In the genomic region with DNA sequence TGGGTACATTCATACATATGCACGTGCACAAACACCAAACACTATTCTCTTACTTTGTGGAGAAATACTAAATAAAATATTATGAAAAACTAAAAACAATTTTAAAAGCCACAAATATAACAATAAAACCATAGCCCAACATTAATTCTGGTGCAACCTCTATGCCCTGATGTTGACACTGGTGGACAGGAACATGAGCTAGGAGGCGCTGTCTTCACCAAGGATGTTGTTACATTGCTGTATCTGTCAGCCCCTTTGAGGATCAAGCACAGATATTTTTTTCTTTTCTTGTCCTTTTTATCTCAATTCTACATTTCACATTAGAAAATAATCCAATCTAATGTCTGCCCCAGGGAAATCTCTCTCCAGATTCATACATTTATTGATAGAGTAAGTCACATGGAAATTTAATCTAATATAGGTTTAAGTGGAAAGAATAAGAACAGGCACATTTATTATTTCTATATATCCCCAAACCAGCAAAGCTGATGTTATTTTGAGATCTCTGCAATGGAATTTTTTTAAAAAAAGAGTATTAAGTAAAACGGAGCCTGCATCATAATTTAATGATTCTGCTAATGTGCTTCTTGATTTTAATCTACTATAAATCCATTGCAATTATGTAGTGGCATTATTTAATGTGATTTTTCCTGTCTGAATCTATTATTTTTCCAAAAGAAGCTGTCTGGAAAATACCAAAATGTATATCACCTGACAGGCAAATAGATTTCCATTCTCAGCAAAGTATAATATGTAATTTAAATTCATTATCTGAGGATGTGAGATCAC, we compare ENCODE assay signal across 19 cellular contexts.
DNase-seq lines count a peak whose midpoint lies in the region; ATAC-seq, FAIRE-seq and TF ChIP-seq lines count a peak whose summit lies in the region.
"Had no signal": no experiment of that assay in that cellular context is flagged by ENCODE, and none has a peak within 500 bp of the region (broad histone marks: within the 10 kb centered on the region; RNA-seq: fewer than 3 reads in every experiment).

No MANE protein-coding gene starts in this region.

- FAIRE-seq in H1 (lab: Jason Lieb, UNC) (no peak), D721Med (lab: Jason Lieb, UNC) (no peak)
- FAIRE-seq: GM12892, islet of Langerhans had no signal

- H3K14ac ChIP-seq in H1 (ENCODE audit: insufficient read length), result no peak overlapping the region

- H3K18ac ChIP-seq in H1 (ENCODE audit: extremely low read depth, low read length) (no peak overlapping the region), mesendoderm (ENCODE audit: low read length) (no peak overlapping the region)

- H3F3A ChIP-seq in OCI-LY1 (ENCODE audit: insufficient read depth, low read length), result no peaks in the 10 kb centered on the region

- H2BK120ac ChIP-seq in H1 (replicated peaks; ENCODE audit: low read depth, low read length) (no peak overlapping the region), mesendoderm (ENCODE audit: low read depth, low read length) (no peak overlapping the region)

- no peak overlapping the region for H4K8ac ChIP-seq in H1 (ENCODE audit: extremely low read depth, insufficient read depth, low read length)
- no peak overlapping the region for H4K8ac ChIP-seq in mesendoderm (ENCODE audit: low read depth, low read length)

- H3K79me1 ChIP-seq in H1 (ENCODE audit: low read depth, low read length) (no peaks in the 10 kb centered on the region), mesendoderm (ENCODE audit: low read length) (no peaks in the 10 kb centered on the region)

- no peak overlapping the region for H3K4me2 ChIP-seq in DND-41 (ENCODE audit: insufficient read depth, low read length)
- H3K4me2 ChIP-seq in OCI-LY1 (ENCODE audit: low read length), result no peak overlapping the region
- no peak overlapping the region for H3K4me2 ChIP-seq in H1 (ENCODE audit: insufficient read depth in 1 of 2, low read depth in 2 of 2, low read length in 2 of 2)
- H3K4me2 ChIP-seq in mesendoderm (ENCODE audit: low read length), result no peak overlapping the region

- H4K91ac ChIP-seq in H1 (replicated peaks; ENCODE audit: insufficient read length, low read length), result no peak overlapping the region

- H2BK20ac ChIP-seq in H1 (ENCODE audit: low read length), result no peak overlapping the region

- H3K4me1 ChIP-seq in DND-41 (ENCODE audit: insufficient read depth, low read length), result no peaks in the 10 kb centered on the region
- H3K4me1 ChIP-seq in OCI-LY1 (ENCODE audit: insufficient read depth, low read length, severe bottlenecking), result no peaks in the 10 kb centered on the region
- no peaks in the 10 kb centered on the region for H3K4me1 ChIP-seq in H1 (replicated peaks in 1 of 4; ENCODE audit: control insufficient read depth in 3 of 4, insufficient read depth in 4 of 4, low read length in 3 of 4)
- no peaks in the 10 kb centered on the region for H3K4me1 ChIP-seq in mesendoderm (ENCODE audit: control insufficient read depth, low read depth, low read length)
- H3K4me1 ChIP-seq: parathyroid adenoma, vagina had no signal

- POLR2A ChIA-PET in H1 (lab: Charles Lee; ENCODE audit: partially characterized antibody), result no interaction called here

- H3K36me3 ChIP-seq in DND-41 (ENCODE audit: insufficient read depth, low read length), result no peaks in the 10 kb centered on the region
- no peaks in the 10 kb centered on the region for H3K36me3 ChIP-seq in OCI-LY1 (ENCODE audit: insufficient read depth, low read length)
- H3K36me3 ChIP-seq in H1 (ENCODE audit: control insufficient read depth in 2 of 4, insufficient read depth in 4 of 4, low read length in 3 of 4), result no peaks in the 10 kb centered on the region
- no peaks in the 10 kb centered on the region for H3K36me3 ChIP-seq in mesendoderm (ENCODE audit: control insufficient read depth, insufficient read depth, low read length)
- H3K36me3 ChIP-seq: vagina had no signal

- H2AK5ac ChIP-seq in H1 (ENCODE audit: low read depth, low read length), result no peak overlapping the region
- H2AK5ac ChIP-seq in mesendoderm (ENCODE audit: low read length), result no peak overlapping the region

- H3K9ac ChIP-seq in DND-41 (ENCODE audit: low read depth, low read length) (no peak overlapping the region), OCI-LY1 (ENCODE audit: low read length) (no peak overlapping the region), H1 (replicated peaks in 1 of 4; ENCODE audit: extremely low read depth in 1 of 4, low read depth in 3 of 4, low read length in 3 of 4) (no peak overlapping the region), mesendoderm (ENCODE audit: low read length) (no peak overlapping the region)
- H3K9ac ChIP-seq: parathyroid adenoma had no signal

- no peak overlapping the region for H2BK5ac ChIP-seq in H1 (ENCODE audit: low read depth, low read length)
- H2BK5ac ChIP-seq in mesendoderm (ENCODE audit: low read length), result no peak overlapping the region

- no peak overlapping the region for H2BK12ac ChIP-seq in H1 (ENCODE audit: low read depth, low read length)

- no peak overlapping the region for H3K23ac ChIP-seq in H1 (ENCODE audit: insufficient read length)
- no peak overlapping the region for H3K23ac ChIP-seq in mesendoderm (ENCODE audit: low read length)

- no peak for TF ChIP-seq POLR2A in H1 (IDR thresholded peaks at IDR 0.05; ENCODE audit: control extremely low read depth in 1 of 2, low read depth in 2 of 2, low read length in 2 of 2)

- no peaks in the 10 kb centered on the region for H3K23me2 ChIP-seq in H1 (ENCODE audit: low read depth, low read length)

- CTCF ChIA-PET in H1 (lab: Charles Lee; ENCODE audit: partially characterized antibody), result interaction anchor here (0.6 to 1.5 kb wide), 8 partner anchors 12 to 1557 kb away, joined by 3 to 9 read pairs (median 4); no protein-coding TSS in a partner anchor

- H4K20me1 ChIP-seq in DND-41 (ENCODE audit: insufficient read depth, low read length) (no peaks in the 10 kb centered on the region), OCI-LY1 (ENCODE audit: insufficient read depth, low read length) (no peaks in the 10 kb centered on the region), H1 (replicated peaks in 1 of 2; ENCODE audit: control insufficient read depth in 1 of 2, insufficient read depth in 2 of 2, low read length in 2 of 2) (no peaks in the 10 kb centered on the region)

- H3K4ac ChIP-seq in H1 (replicated peaks; ENCODE audit: insufficient read length, low read depth, low read length) (no peak overlapping the region), mesendoderm (ENCODE audit: low read depth, low read length) (no peak overlapping the region)

- H3K27me3 ChIP-seq in DND-41 (ENCODE audit: insufficient read depth, low read length, poor library complexity) (no peaks in the 10 kb centered on the region), OCI-LY1 (ENCODE audit: insufficient read depth, low read length) (no peaks in the 10 kb centered on the region), H1 (replicated peaks in 1 of 4; ENCODE audit: control insufficient read depth in 3 of 4, extremely low read depth in 1 of 4, insufficient read depth in 3 of 4, low read length in 3 of 4) (no peaks in the 10 kb centered on the region), mesendoderm (ENCODE audit: insufficient read depth, low read length, poor library complexity) (no peaks in the 10 kb centered on the region)
- H3K27me3 ChIP-seq: vagina had no signal

- H3K4me3 ChIP-seq in DND-41 (ENCODE audit: low read depth in 1 of 2, low read length in 2 of 2) (no peak overlapping the region), OCI-LY1 (ENCODE audit: low read depth, low read length, poor library complexity, severe bottlenecking) (no peak overlapping the region), H1 (ENCODE audit: extremely low read depth in 1 of 4, insufficient read depth in 2 of 4, low read depth in 3 of 4, low read length in 4 of 4) (no peak overlapping the region), mesendoderm (ENCODE audit: low read length) (no peak overlapping the region)
- H3K4me3 ChIP-seq: vagina had no signal

- no peak overlapping the region for H3K56ac ChIP-seq in H1 (replicated peaks; ENCODE audit: insufficient read length, low read depth, low read length)
- no peak overlapping the region for H3K56ac ChIP-seq in mesendoderm (ENCODE audit: low read length)

- peak; percentile 42 for TF ChIP-seq CTCF in DND-41 (IDR thresholded peaks at IDR 0.05; ENCODE audit: borderline replicate concordance, extremely low read depth, low read length, poor library complexity, severe bottlenecking)
- peak; percentile 12 for TF ChIP-seq CTCF in OCI-LY1 (IDR thresholded peaks at IDR 0.05; ENCODE audit: low read length)
- peak; percentile 41 to 64 (median 54) for TF ChIP-seq CTCF in H1 (IDR thresholded peaks at IDR 0.05; ENCODE audit: control extremely low read depth in 1 of 3, insufficient read depth in 1 of 3, low read depth in 1 of 3, low read length in 3 of 3)
- no peak for TF ChIP-seq CTCF in D721Med (IDR thresholded peaks at IDR 0.05; ENCODE audit: insufficient read depth, missing control alignments)

- no peak for TF ChIP-seq EP300 in H1 (IDR thresholded peaks at IDR 0.05; ENCODE audit: borderline replicate concordance in 1 of 2, low read depth in 2 of 2, low read length in 2 of 2)

- no peak for DNase-seq in DND-41
- no peak for DNase-seq in H1 (ENCODE audit: low read depth in 1 of 2, low spot score in 2 of 2)
- DNase-seq in mesendoderm, result peak; percentile 33
- DNase-seq in D721Med (ENCODE audit: insufficient read length, low spot score), result no peak
- DNase-seq: activated CD4-positive, CD25-positive, alpha-beta regulatory T cell; activated CD8-positive, alpha-beta T cell treated with anti-CD3 and anti-CD28 coated beads, Interleukin-2, amount 10 ng/mL, durations not matched to agents 7 days and 5 days; activated T-cell treated with anti-CD3 and anti-CD28 coated beads, Interleukin-2, amount 50 U/mL, for 4 hours; NCI-H187 treated with DMSO at 0.1 percent for 48 hours; stimulated activated CD4-positive, alpha-beta T cell treated with anti-CD3 and anti-CD28 coated beads, Interleukin-4, amount 100 ng/mL, for 1 hour had no signal

- H2AFZ ChIP-seq in DND-41 (ENCODE audit: low read depth, low read length) (peak overlapping the region; percentile 21; the same call in 1 of the 2 replicates), OCI-LY1 (ENCODE audit: low read length) (no peak overlapping the region), H1 (ENCODE audit: low read length) (no peak overlapping the region)
- H2AFZ ChIP-seq: parathyroid adenoma had no signal

- WGBS in H1 (ENCODE audit: extremely low coverage in 1 of 2, insufficient coverage in 1 of 2, insufficient read length in 1 of 2, insufficient replicate concordance in 2 of 2, low coverage in 1 of 2, low lambda C conversion rate in 2 of 2, missing lambda C conversion rate in 1 of 2), 2 experiments, result 73% methylated on average over 3 of the region's 3 CpGs; no CpG with 5 or more reads in 1 of the 2 experiments
- WGBS in mesendoderm (ENCODE audit: extremely low coverage, insufficient coverage, low lambda C conversion rate), result no CpG with 5 or more reads among the region's 3 CpGs

- ATAC-seq in DND-41 (ENCODE audit: insufficient read depth, low read depth) (no peak), HG03521 (IDR thresholded peaks at IDR 0.05; ENCODE audit: unreplicated experiment) (no peak), GM21825 (IDR thresholded peaks at IDR 0.05; ENCODE audit: unreplicated experiment) (no peak), HG02870 (IDR thresholded peaks at IDR 0.05; ENCODE audit: unreplicated experiment) (no peak)
- ATAC-seq: activated CD8-positive, alpha-beta T cell treated with anti-CD3 and anti-CD28 coated beads, Interleukin-2, amount 10 ng/mL, durations not matched to agents 7 days and 5 days; activated naive CD4-positive, alpha-beta T cell treated with anti-CD3 and anti-CD28 coated beads, Interleukin-2, amount 50 U/mL, for 72 hours; activated T-cell treated with anti-CD3 and anti-CD28 coated beads, Interleukin-2, amount 50 U/mL, for 4 hours had no signal

- H3K27ac ChIP-seq in DND-41 (ENCODE audit: low read length), result no peak overlapping the region
- no peak overlapping the region for H3K27ac ChIP-seq in OCI-LY1 (ENCODE audit: low read depth, low read length, poor library complexity, severe bottlenecking)
- no peak overlapping the region for H3K27ac ChIP-seq in H1 (ENCODE audit: low read depth, low read length)
- H3K27ac ChIP-seq in mesendoderm (ENCODE audit: low read depth, low read length), result no peak overlapping the region
- H3K27ac ChIP-seq: epithelial cell of prostate, parathyroid adenoma, vagina had no signal

- no peaks in the 10 kb centered on the region for H3K79me2 ChIP-seq in DND-41 (ENCODE audit: insufficient read depth, low read length)
- H3K79me2 ChIP-seq in OCI-LY1 (ENCODE audit: insufficient read depth, low read length), result no peaks in the 10 kb centered on the region
- no peaks in the 10 kb centered on the region for H3K79me2 ChIP-seq in H1 (ENCODE audit: control insufficient read depth in 1 of 2, insufficient read depth in 2 of 2, low read length in 2 of 2)
- no peaks in the 10 kb centered on the region for H3K79me2 ChIP-seq in mesendoderm (ENCODE audit: control insufficient read depth, insufficient read depth, low read length)
- H3K79me2 ChIP-seq: parathyroid adenoma had no signal

- H3K9me3 ChIP-seq in DND-41 (ENCODE audit: insufficient read depth, low read length, severe bottlenecking) (peaks cover 3% of the 10 kb centered on the region), OCI-LY1 (ENCODE audit: low read length) (no peaks in the 10 kb centered on the region), H1 (ENCODE audit: insufficient read depth in 2 of 2, low read depth in 1 of 2, low read length in 1 of 2) (no peaks in the 10 kb centered on the region; a peak in 1 of 4 replicates)
- H3K9me3 ChIP-seq: vagina had no signal

- H4K5ac ChIP-seq in H1 (ENCODE audit: insufficient read length, low read depth, low read length) (no peak overlapping the region), mesendoderm (ENCODE audit: low read length) (no peak overlapping the region)

- peak; percentile 49 to 53 for TF ChIP-seq RAD21 in H1 (IDR thresholded peaks at IDR 0.05 in 1 of 2, conservative IDR thresholded peaks at IDR 0.05 in 1 of 2; ENCODE audit: low read depth in 2 of 2, low read length in 2 of 2)

- H2BK15ac ChIP-seq in H1 (ENCODE audit: low read length), result no peak overlapping the region
- H2BK15ac ChIP-seq in mesendoderm (replicated peaks; ENCODE audit: low read depth), result no peak overlapping the region

- H3K9me2 ChIP-seq in OCI-LY1 (ENCODE audit: low read depth, low read length), result no peaks in the 10 kb centered on the region
